ENCODE assay signal across 18 cellular contexts in genomic region chr19:51586103-51586728, GRCh38. TPM values are rescaled to one million over a fixed set of nuclear protein-coding genes. Genes with fewer than 3 reads are reported as not detected.
"Had no signal": no experiment of that assay in that cellular context is flagged by ENCODE, and none has a peak within 500 bp of the region (broad histone marks: within the 10 kb centered on the region; RNA-seq: fewer than 3 reads in every experiment).

No MANE protein-coding gene starts in this region.

- H3K4me1 Mint-ChIP-seq: activated CD4-positive, alpha-beta T cell treated with anti-CD3 and anti-CD28 coated beads, Interleukin-2, amount 10 ng/mL, durations not matched to agents 7 days and 5 days; nephron had no signal

- H3K4me3 ChIP-seq: left lung, thoracic aorta, uterus had no signal

- FAIRE-seq: keratinocyte had no signal

- H3K27me3 ChIP-seq: brain microvascular endothelial cell, left lung, uterus had no signal

- H3K27ac Mint-ChIP-seq: activated CD4-positive, alpha-beta T cell treated with anti-CD3 and anti-CD28 coated beads, Interleukin-2, amount 10 ng/mL, durations not matched to agents 7 days and 5 days; activated naive CD4-positive, alpha-beta T cell treated with anti-CD3 and anti-CD28 coated beads, Interleukin-2, amount 50 U/mL, for 72 hours; nephron; stimulated activated naive CD8-positive, alpha-beta T cell treated with anti-CD3 and anti-CD28 coated beads, Interleukin-15, Interleukin-2, amounts not matched to agents 100 ng/mL and 50 ng/mL, for 24 hours had no signal

- H3K4me1 ChIP-seq: uterus had no signal

- H3K27ac ChIP-seq: brain microvascular endothelial cell, left lung, thoracic aorta, uterus had no signal

- ATAC-seq: activated naive CD4-positive, alpha-beta T cell treated with anti-CD3 and anti-CD28 coated beads, Interleukin-2, amount 50 U/mL, for 72 hours; left lung had no signal

- DNase-seq: activated CD4-positive, alpha-beta T cell treated with anti-CD3 and anti-CD28 coated beads, Interleukin-2, amount 10 ng/mL, durations not matched to agents 7 days and 5 days; activated CD4-positive, CD25-positive, alpha-beta regulatory T cell; activated effector memory CD4-positive, alpha-beta T cell treated with anti-CD3 and anti-CD28 coated beads, Interleukin-2, amount 50 U/mL, for 16 hours; amniotic stem cell; brain microvascular endothelial cell; dermis blood vessel endothelial cell; erythroblast; left lung; mesenchymal stem cell; stimulated activated CD4-positive, alpha-beta T cell treated with anti-CD3 and anti-CD28 coated beads, Interleukin-12 subunit alpha, Interleukin-12 subunit beta, amount 100 ng/mL, for 4 hours; uterus had no signal

- H3K36me3 ChIP-seq: uterus had no signal

- H3K27me3 Mint-ChIP-seq: activated CD4-positive, alpha-beta T cell treated with anti-CD3 and anti-CD28 coated beads, Interleukin-2, amount 10 ng/mL, durations not matched to agents 7 days and 5 days; stimulated activated naive CD8-positive, alpha-beta T cell treated with anti-CD3 and anti-CD28 coated beads, Interleukin-15, Interleukin-2, amounts not matched to agents 100 ng/mL and 50 ng/mL, for 24 hours had no signal

- H3K4me3 Mint-ChIP-seq: activated CD4-positive, alpha-beta T cell treated with anti-CD3 and anti-CD28 coated beads, Interleukin-2, amount 10 ng/mL, durations not matched to agents 7 days and 5 days; nephron; stimulated activated naive CD8-positive, alpha-beta T cell treated with anti-CD3 and anti-CD28 coated beads, Interleukin-15, Interleukin-2, amounts not matched to agents 100 ng/mL and 50 ng/mL, for 24 hours had no signal

RNA-seq across cellular contexts. Expression of gene SIGLEC5, which starts 44.0 kb away (rescaled TPM):
- total RNA-seq: activated CD4-positive, alpha-beta T cell treated with anti-CD3 and anti-CD28 coated beads, Interleukin-2, amount 10 ng/mL, durations not matched to agents 7 days and 5 days; activated naive CD4-positive, alpha-beta T cell treated with anti-CD3 and anti-CD28 coated beads, Interleukin-2, amount 50 U/mL, for 72 hours; dermis blood vessel endothelial cell had no signal
- polyA plus RNA-seq: keratinocyte had no signal

RNA-seq across cellular contexts. Expression of gene SIGLEC6, which starts 54.7 kb away (rescaled TPM):
- total RNA-seq: activated naive CD4-positive, alpha-beta T cell treated with anti-CD3 and anti-CD28 coated beads, Interleukin-2, amount 50 U/mL, for 72 hours; cerebellum; dermis blood vessel endothelial cell; osteoblast had no signal
- polyA plus RNA-seq: keratinocyte had no signal
